Comparison of ENCODE assay signal across 9 cellular contexts in the genomic region with DNA sequence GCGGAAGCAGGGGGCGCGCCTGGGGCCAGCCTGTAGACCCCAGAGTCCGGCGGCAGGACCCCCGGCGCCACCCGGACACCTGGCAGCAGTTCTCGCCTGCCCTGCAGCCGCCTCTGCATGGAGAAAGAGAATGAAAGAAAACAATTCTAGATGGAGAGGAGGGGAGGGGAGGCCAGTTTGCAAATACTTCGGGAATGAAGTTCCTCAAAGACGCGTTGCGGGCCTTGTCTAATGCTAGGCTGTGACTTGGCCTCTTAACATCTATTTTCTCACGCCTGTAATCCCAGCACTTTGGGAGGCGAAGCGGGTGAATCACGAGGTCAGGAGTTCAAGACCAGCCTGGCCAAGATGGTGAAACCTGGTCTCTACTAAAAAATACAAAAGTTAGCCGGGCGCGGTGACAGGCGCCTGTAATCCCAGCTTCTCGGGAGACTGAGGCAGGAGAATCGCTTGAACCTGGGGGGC. TPM values are rescaled to one million over a fixed set of nuclear protein-coding genes. Genes with fewer than 3 reads are reported as not detected.
A peak's percentile ranks its signal among the peaks of the same experiment; 100 is the strongest.
DNase-seq lines count a peak whose midpoint lies in the region; FAIRE-seq and TF ChIP-seq lines count a peak whose summit lies in the region.
"Had no signal": no experiment of that assay in that cellular context is flagged by ENCODE, and none has a peak within 500 bp of the region (broad histone marks: within the 10 kb centered on the region; RNA-seq: fewer than 3 reads in every experiment).

No MANE protein-coding gene starts in this region.

- H3K4me3 ChIP-seq in fibroblast of mammary gland (ENCODE audit: control insufficient read depth, low read depth, low read length), result no peak overlapping the region
- H3K4me3 ChIP-seq in ovary, result peak overlapping the region; percentile 8

- intact Hi-C loops in ovary (cut with DNase I), result no loop called here

- no peak for FAIRE-seq in D721Med (lab: Jason Lieb, UNC)

- H3K27ac ChIP-seq in ovary, result no peak overlapping the region

- TF ChIP-seq POLR2A in ovary (IDR thresholded peaks at IDR 0.05), result no peak

- no peaks in the 10 kb centered on the region for H3K36me3 ChIP-seq in ovary

- DNase-seq in D721Med (ENCODE audit: insufficient read length, low spot score), result peak; percentile 18
- DNase-seq in NCI-H69 (lab: John Stamatoyannopoulos, UW), result peak; percentile 35
- peak; percentile 28 for DNase-seq in fibroblast of mammary gland (ENCODE audit: low read depth)
- DNase-seq in ovary, result no peak
- no peak for DNase-seq in NCI-H345 (lab: John Stamatoyannopoulos, UW)
- no peak for DNase-seq in LoVo (ENCODE audit: low spot score)
- DNase-seq in NCI-H1694 (lab: John Stamatoyannopoulos, UW), result no peak
- no peak for DNase-seq in SKM-1 (lab: John Stamatoyannopoulos, UW; ENCODE audit: unreplicated experiment)
- DNase-seq: NCI-H1105 treated with DMSO at 0.1 percent for 48 hours had no signal

- no peak for TF ChIP-seq EP300 in ovary (IDR thresholded peaks at IDR 0.05)

- TF ChIP-seq CTCF in D721Med (IDR thresholded peaks at IDR 0.05; ENCODE audit: insufficient read depth, missing control alignments), result no peak
- TF ChIP-seq CTCF in fibroblast of mammary gland (conservative IDR thresholded peaks at IDR 0.05; ENCODE audit: control insufficient read depth, insufficient read depth, low read depth, low read length), result no peak
- no peak for TF ChIP-seq CTCF in ovary (IDR thresholded peaks at IDR 0.05)

- WGBS in ovary, 3 donors, result 2 to 3% (median 3%) methylated on average over 24 of the region's 24 CpGs

- H3K4me1 ChIP-seq in ovary (ENCODE audit: insufficient read depth), result no peaks in the 10 kb centered on the region

- no peaks in the 10 kb centered on the region for H3K27me3 ChIP-seq in ovary

- H3K9me3 ChIP-seq in ovary, result no peaks in the 10 kb centered on the region

RNA-seq across cellular contexts. Expression of gene BARX2, which starts 2.1 kb away (rescaled TPM):
- 1 to 10 TPM in 1 of 7 donors, under 1 TPM in 3, not detected in 3; 0.17 to 6.2 (median 0.52) TPM for total RNA-seq in ovary
- polyA plus RNA-seq in ovary, result under 1 TPM in 1 of 2 donors, not detected in 1; 0.06 TPM

Comparison
In these comparisons a context has a peak if more than half of its experiments do, and no peak if none do; other contexts are left out.
1. DNase-seq: peak in D721Med (single experiment), NCI-H69 (single experiment) and fibroblast of mammary gland (single experiment); none in ovary (0 of 5), NCI-H345 (single experiment), LoVo (single experiment), NCI-H1694 (single experiment) and SKM-1 (single experiment).